In the genomic region with DNA sequence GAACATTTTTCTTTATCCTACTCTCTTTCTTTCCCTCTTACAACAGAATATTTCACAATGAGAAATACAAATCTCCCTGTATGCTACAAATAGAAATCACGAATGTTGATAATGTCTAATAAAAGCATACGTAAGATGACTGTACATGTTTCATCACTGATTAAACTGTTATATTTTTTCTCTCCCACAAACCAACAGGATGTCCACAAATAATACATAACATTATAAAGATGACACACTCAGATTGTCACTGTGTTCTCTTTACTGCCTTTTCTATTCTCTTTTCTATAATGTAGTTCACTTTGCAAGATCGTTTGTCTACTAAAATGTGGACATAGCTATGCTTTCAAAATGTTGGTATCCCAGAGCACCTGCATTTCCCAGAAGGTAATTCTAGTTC, we compare ENCODE assay signal across 14 cellular contexts.
"Had no signal": no experiment of that assay in that cellular context is flagged by ENCODE, and none has a peak within 500 bp of the region (broad histone marks: within the 10 kb centered on the region; RNA-seq: fewer than 3 reads in every experiment).

No MANE protein-coding gene starts in this region.

- H3K4me3 Mint-ChIP-seq: activated B cell treated with CpG ODN at 0.5 μM for 24 hours; activated naive CD4-positive, alpha-beta T cell treated with anti-CD3 and anti-CD28 coated beads, Interleukin-2, amount 10 ng/mL, durations not matched to agents 7 days and 5 days; stimulated activated memory B cell treated with anti-CD40 and anti-IgM and Interleukin-4, amounts not matched to agents 10 μg/mL and 1 μg/mL and 100 μg/mL, for 72 hours had no signal

- H3K9me3 Mint-ChIP-seq: activated B cell treated with CpG ODN at 0.5 μM for 24 hours; stimulated activated memory B cell treated with anti-CD40 and anti-IgM and Interleukin-4, amounts not matched to agents 10 μg/mL and 1 μg/mL and 100 μg/mL, for 72 hours had no signal

- H3K27me3 Mint-ChIP-seq: activated B cell treated with CpG ODN at 0.5 μM for 24 hours; stimulated activated memory B cell treated with anti-CD40 and anti-IgM and Interleukin-4, amounts not matched to agents 10 μg/mL and 1 μg/mL and 100 μg/mL, for 72 hours had no signal

- H3K27ac ChIP-seq: gastrocnemius medialis, heart right ventricle, ovary, sigmoid colon, tibial nerve, vagina had no signal

- H3K36me3 Mint-ChIP-seq: stimulated activated memory B cell treated with anti-CD40 and anti-IgM and Interleukin-4, amounts not matched to agents 10 μg/mL and 1 μg/mL and 100 μg/mL, for 72 hours had no signal

- H3K27ac Mint-ChIP-seq: activated B cell treated with CpG ODN at 0.5 μM for 24 hours; activated naive CD4-positive, alpha-beta T cell treated with anti-CD3 and anti-CD28 coated beads, Interleukin-2, amount 10 ng/mL, durations not matched to agents 7 days and 5 days; activated T-helper 2 cell treated with anti-CD3 and anti-CD28 coated beads, Interferon-gamma antibody, Interleukin-2, Interleukin-4, amounts not matched to agents 10 μg/mL and 5 μg/mL and 100 μg/mL, durations not matched to agents 14 hours and 24 hours and 36 hours; stimulated activated memory B cell treated with anti-CD40 and anti-IgM and Interleukin-4, amounts not matched to agents 10 μg/mL and 1 μg/mL and 100 μg/mL, for 72 hours had no signal

- H3K36me3 ChIP-seq: gastrocnemius medialis, heart right ventricle, ovary, sigmoid colon, tibial nerve, vagina had no signal

- DNase-seq: activated B cell treated with CpG ODN at 0.5 μM for 24 hours; activated CD4-positive, alpha-beta T cell treated with anti-CD3 and anti-CD28 coated beads for 48 hours; activated naive CD4-positive, alpha-beta T cell treated with anti-CD3 and anti-CD28 coated beads, Interleukin-2, amount 10 ng/mL, durations not matched to agents 7 days and 5 days; erythroblast; gastrocnemius medialis; heart right ventricle; midbrain; ovary; sigmoid colon; stimulated activated CD4-positive, alpha-beta T cell treated with anti-CD3 and anti-CD28 coated beads, Interleukin-2, amount 100 ng/mL, for 24 hours had no signal

- H3K4me1 ChIP-seq: gastrocnemius medialis, heart right ventricle, sigmoid colon, vagina had no signal

- H3K27me3 ChIP-seq: gastrocnemius medialis, heart right ventricle, ovary, sigmoid colon, tibial nerve, vagina had no signal

- ATAC-seq: gastrocnemius medialis; heart right ventricle; stimulated activated memory B cell treated with anti-CD40 and anti-IgM and Interleukin-4, amounts not matched to agents 10 μg/mL and 1 μg/mL and 100 μg/mL, for 72 hours had no signal

- H3K9me3 ChIP-seq: gastrocnemius medialis, heart right ventricle, ovary, sigmoid colon, tibial nerve, vagina had no signal

- H3K4me3 ChIP-seq: gastrocnemius medialis, heart right ventricle, ovary, sigmoid colon, tibial nerve, vagina had no signal
